ENCODE assay signal across 9 cellular contexts in the genomic region with DNA sequence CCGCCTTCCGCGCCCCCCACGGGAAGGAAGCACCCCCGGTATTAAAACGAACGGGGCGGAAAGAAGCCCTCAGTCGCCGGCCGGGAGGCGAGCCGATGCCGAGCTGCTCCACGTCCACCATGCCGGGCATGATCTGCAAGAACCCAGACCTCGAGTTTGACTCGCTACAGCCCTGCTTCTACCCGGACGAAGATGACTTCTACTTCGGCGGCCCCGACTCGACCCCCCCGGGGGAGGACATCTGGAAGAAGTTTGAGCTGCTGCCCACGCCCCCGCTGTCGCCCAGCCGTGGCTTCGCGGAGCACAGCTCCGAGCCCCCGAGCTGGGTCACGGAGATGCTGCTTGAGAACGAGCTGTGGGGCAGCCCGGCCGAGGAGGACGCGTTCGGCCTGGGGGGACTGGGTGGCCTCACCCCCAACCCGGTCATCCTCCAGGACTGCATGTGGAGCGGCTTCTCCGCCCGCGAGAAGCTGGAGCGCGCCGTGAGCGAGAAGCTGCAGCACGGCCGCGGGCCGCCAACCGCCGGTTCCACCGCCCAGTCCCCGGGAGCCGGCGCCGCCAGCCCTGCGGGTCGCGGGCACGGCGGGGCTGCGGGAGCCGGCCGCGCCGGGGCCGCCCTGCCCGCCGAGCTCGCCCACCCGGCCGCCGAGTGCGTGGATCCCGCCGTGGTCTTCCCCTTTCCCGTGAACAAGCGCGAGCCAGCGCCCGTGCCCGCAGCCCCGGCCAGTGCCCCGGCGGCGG. TPM values are rescaled to one million over a fixed set of nuclear protein-coding genes. Genes with fewer than 3 reads are reported as not detected.
DNase-seq lines count a peak whose midpoint lies in the region; ATAC-seq and TF ChIP-seq lines count a peak whose summit lies in the region.
"Had no signal": no experiment of that assay in that cellular context is flagged by ENCODE, and none has a peak within 500 bp of the region (broad histone marks: within the 10 kb centered on the region; RNA-seq: fewer than 3 reads in every experiment).

No MANE protein-coding gene starts in this region.

- peak overlapping the region; percentile 49 to 88 (median 57) for H3K4me3 Mint-ChIP-seq in T-cell

- H3K27me3 ChIP-seq in right atrium auricular region (peaks cover 0 to 4% of the 10 kb centered on the region in 2 donors), prostate gland (replicated peaks; ENCODE audit: insufficient read depth) (peaks cover 3% of the 10 kb centered on the region), brain microvascular endothelial cell (replicated peaks) (peaks cover 52% of the 10 kb centered on the region)

- in situ Hi-C loops in brain microvascular endothelial cell (cut with HindIII; ENCODE audit: low pct_ligation_motif_present, low sequenced_read_pairs) = no loop called here

- peak overlapping the region; percentile 32 to 52 for H3K4me3 ChIP-seq in right atrium auricular region
- peak overlapping the region; percentile 28 to 35 for H3K4me3 ChIP-seq in prostate gland
- H3K4me3 ChIP-seq in brain microvascular endothelial cell (ENCODE audit: low read depth, low read length) = no peak overlapping the region

- intact Hi-C loops in prostate gland (cut with DNase I) = loop anchor here (2.0 to 10.0 kb wide), 3 partner anchors 307 to 673 kb away; no protein-coding TSS in a partner anchor

- peaks cover 27 to 62% of the 10 kb centered on the region in 2 donors for H3K27me3 Mint-ChIP-seq in T-cell

- TF ChIP-seq CTCF in right atrium auricular region (IDR thresholded peaks at IDR 0.05) = no peak
- TF ChIP-seq CTCF in prostate gland (IDR thresholded peaks at IDR 0.05) = no peak
- TF ChIP-seq CTCF in brain microvascular endothelial cell (IDR thresholded peaks at IDR 0.05; ENCODE audit: low read depth, low read length, missing control alignments) = no peak

- CTCF ChIA-PET in T-cell (lab: Charles Lee) = interaction anchor here in 1 of 2 donors (0.6 kb wide), 1 partner anchor 1381 kb away, joined by 3 read pairs; no protein-coding TSS in a partner anchor

- H3K27ac Mint-ChIP-seq in T-cell = no peak overlapping the region

- H3K4me1 ChIP-seq in right atrium auricular region = peaks cover 0 to 43% of the 10 kb centered on the region in 2 donors
- H3K4me1 ChIP-seq in prostate gland (replicated peaks) = peaks cover 14% of the 10 kb centered on the region

- DNase-seq in DMS 273 (lab: John Stamatoyannopoulos, UW; ENCODE audit: unreplicated experiment) (peak; percentile 64), DMS 273 treated with DMSO at 0.1 percent for 48 hours (lab: John Stamatoyannopoulos, UW) (no peak), T-cell (peak in 2 of 34 experiments; percentile 7 to 45), right atrium auricular region (ENCODE audit: low spot score) (no peak), prostate gland (ENCODE audit: low spot score) (no peak), brain microvascular endothelial cell (no peak)

- WGBS in prostate gland = under 1% methylated on average over 37 of the region's 90 CpGs

- H3K27ac ChIP-seq in right atrium auricular region = no peak overlapping the region
- no peak overlapping the region for H3K27ac ChIP-seq in prostate gland
- no peak overlapping the region for H3K27ac ChIP-seq in brain microvascular endothelial cell
- H3K27ac ChIP-seq: 22Rv1 had no signal

- TF ChIP-seq POLR2A in prostate gland (IDR thresholded peaks at IDR 0.05) = no peak

- POLR2A ChIA-PET in T-cell (lab: Charles Lee) = no interaction called here

- H3K4me1 Mint-ChIP-seq in T-cell = peaks cover 32 to 39% (median 38%) of the 10 kb centered on the region in 3 donors

- H3K9me3 ChIP-seq in right atrium auricular region (no peaks in the 10 kb centered on the region), prostate gland (no peaks in the 10 kb centered on the region)

- no peaks in the 10 kb centered on the region for H3K36me3 Mint-ChIP-seq in T-cell

- H3K36me3 ChIP-seq in right atrium auricular region (no peaks in the 10 kb centered on the region), prostate gland (no peaks in the 10 kb centered on the region), brain microvascular endothelial cell (replicated peaks) (no peaks in the 10 kb centered on the region)

- ATAC-seq in T-cell (replicated peaks in 1 of 4) (peak in 3 of 4 experiments; percentile 13 to 22 (median 19)), GM19452 (IDR thresholded peaks at IDR 0.05; ENCODE audit: unreplicated experiment) (no peak), GM21526 (IDR thresholded peaks at IDR 0.05; ENCODE audit: low FRiP score, unreplicated experiment) (no peak)

- no peaks in the 10 kb centered on the region for H3K9me3 Mint-ChIP-seq in T-cell

RNA-seq across cellular contexts. Expression of a gene that starts 1.8 kb away (rescaled TPM):
- total RNA-seq in T-cell = 1 to 10 TPM in 3 of 5 donors, under 1 TPM in 2; 0.25 to 1.5 (median 1.3) TPM
- under 1 TPM; 0.30 to 0.63 TPM for total RNA-seq in right atrium auricular region
- 1 to 10 TPM in 1 of 2 donors, under 1 TPM in 1; 0.14 to 3.5 TPM for total RNA-seq in prostate gland

Comparison
In these comparisons a context has a peak if more than half of its experiments do, and no peak if none do; other contexts are left out.
1. ATAC-seq: peak in T-cell (3 of 4); none in GM19452 (single experiment) and GM21526 (single experiment).